2 cellular contexts compared by ENCODE assay signal in genomic region chr10:121949052-121949451, GRCh38.
TF ChIP-seq lines count a peak whose summit lies in the region.

No MANE protein-coding gene starts in this region.

TF ChIP-seq in HepG2, 621 proteins besides CTCF, POLR2A, EP300 and RAD21:
- TF ChIP-seq LCORL (IDR thresholded peaks at IDR 0.05) (no peak), LCORL (CRISPR knock-in tag; IDR thresholded peaks at IDR 0.05) (no peak), HNF4G (IDR thresholded peaks at IDR 0.05; ENCODE audit: borderline replicate concordance, low read depth, low read length) (no peak), HNF4G (CRISPR knock-in tag; IDR thresholded peaks at IDR 0.05; ENCODE audit: borderline replicate concordance, low read depth) (no peak), NFE2 (CRISPR knock-in tag; IDR thresholded peaks at IDR 0.05) (no peak), NR3C1 (CRISPR knock-in tag; IDR thresholded peaks at IDR 0.05) (no peak), FOSL2 (CRISPR knock-in tag; IDR thresholded peaks at IDR 0.05) (no peak), TEAD3 (CRISPR knock-in tag; optimal IDR thresholded peaks at IDR 0.05; ENCODE audit: borderline replicate concordance) (no peak), SNAPC5 (CRISPR knock-in tag; IDR thresholded peaks at IDR 0.05; ENCODE audit: borderline replicate concordance) (no peak), SP2 (CRISPR knock-in tag; IDR thresholded peaks at IDR 0.05) (no peak), MEIS2 (CRISPR knock-in tag; IDR thresholded peaks at IDR 0.05) (no peak), ARNT (IDR thresholded peaks at IDR 0.05) (no peak), ZNF326 (CRISPR knock-in tag; IDR thresholded peaks at IDR 0.05; ENCODE audit: borderline replicate concordance) (no peak)
TF ChIP-seq in HepG2: peak in this region for 0.

TF ChIP-seq in IMR-90, 13 proteins besides CTCF, POLR2A, EP300 and RAD21:
- no peak for TF ChIP-seq NFE2L2 (IDR thresholded peaks at IDR 0.05; ENCODE audit: low read depth, low read length)
- TF ChIP-seq MAFK (IDR thresholded peaks at IDR 0.05; ENCODE audit: low read depth, low read length), result no peak
- TF ChIP-seq RFX5 (IDR thresholded peaks at IDR 0.05; ENCODE audit: low read depth, low read length), result no peak
- no peak for TF ChIP-seq MXI1 (IDR thresholded peaks at IDR 0.05; ENCODE audit: borderline replicate concordance, low read depth, low read length)
- no peak for TF ChIP-seq CEBPB (IDR thresholded peaks at IDR 0.05; ENCODE audit: low read depth, low read length)
- no peak for TF ChIP-seq RCOR1 (IDR thresholded peaks at IDR 0.05; ENCODE audit: insufficient replicate concordance, low read length)
- TF ChIP-seq, protein P1, sequence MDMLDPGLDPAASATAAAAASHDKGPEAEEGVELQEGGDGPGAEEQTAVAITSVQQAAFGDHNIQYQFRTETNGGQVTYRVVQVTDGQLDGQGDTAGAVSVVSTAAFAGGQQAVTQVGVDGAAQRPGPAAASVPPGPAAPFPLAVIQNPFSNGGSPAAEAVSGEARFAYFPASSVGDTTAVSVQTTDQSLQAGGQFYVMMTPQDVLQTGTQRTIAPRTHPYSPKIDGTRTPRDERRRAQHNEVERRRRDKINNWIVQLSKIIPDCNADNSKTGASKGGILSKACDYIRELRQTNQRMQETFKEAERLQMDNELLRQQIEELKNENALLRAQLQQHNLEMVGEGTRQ (IDR thresholded peaks at IDR 0.05; ENCODE audit: low read depth, low read length), result no peak
- TF ChIP-seq, protein P2, sequence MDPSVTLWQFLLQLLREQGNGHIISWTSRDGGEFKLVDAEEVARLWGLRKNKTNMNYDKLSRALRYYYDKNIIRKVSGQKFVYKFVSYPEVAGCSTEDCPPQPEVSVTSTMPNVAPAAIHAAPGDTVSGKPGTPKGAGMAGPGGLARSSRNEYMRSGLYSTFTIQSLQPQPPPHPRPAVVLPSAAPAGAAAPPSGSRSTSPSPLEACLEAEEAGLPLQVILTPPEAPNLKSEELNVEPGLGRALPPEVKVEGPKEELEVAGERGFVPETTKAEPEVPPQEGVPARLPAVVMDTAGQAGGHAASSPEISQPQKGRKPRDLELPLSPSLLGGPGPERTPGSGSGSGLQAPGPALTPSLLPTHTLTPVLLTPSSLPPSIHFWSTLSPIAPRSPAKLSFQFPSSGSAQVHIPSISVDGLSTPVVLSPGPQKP (IDR thresholded peaks at IDR 0.05; ENCODE audit: borderline replicate concordance, low read depth, low read length), result no peak
- no peak for TF ChIP-seq FOS (IDR thresholded peaks at IDR 0.05; ENCODE audit: low read depth, low read length)
- TF ChIP-seq MAZ (IDR thresholded peaks at IDR 0.05; ENCODE audit: borderline replicate concordance, low read depth, low read length), result no peak
- TF ChIP-seq SMC3 (IDR thresholded peaks at IDR 0.05; ENCODE audit: low read depth, low read length), result no peak
